ENCODE assay signal across 18 cellular contexts in the genomic region with DNA sequence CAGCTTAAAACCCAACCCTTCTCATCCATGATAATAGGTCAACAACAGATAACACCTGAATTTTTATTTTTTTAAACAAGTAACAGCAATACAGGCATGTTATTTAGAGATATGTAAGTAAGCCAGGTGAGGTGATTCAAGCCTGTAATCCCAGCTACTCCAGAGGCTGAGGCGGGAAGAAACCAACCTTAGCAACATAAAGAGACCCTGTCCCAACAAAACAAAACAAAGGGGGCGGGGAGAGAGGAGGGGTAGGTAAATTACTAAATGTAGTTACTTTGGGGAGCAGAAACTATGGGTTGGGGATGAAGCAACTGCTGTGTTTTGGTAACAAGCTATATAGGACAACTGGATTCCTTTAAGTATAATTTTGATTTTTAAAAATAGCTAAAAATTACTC. TPM values are rescaled to one million over a fixed set of nuclear protein-coding genes. Genes with fewer than 3 reads are reported as not detected.
A peak's percentile ranks its signal among the peaks of the same experiment; 100 is the strongest.
DNase-seq lines count a peak whose midpoint lies in the region; ATAC-seq and TF ChIP-seq lines count a peak whose summit lies in the region.
"Had no signal": no experiment of that assay in that cellular context is flagged by ENCODE, and none has a peak within 500 bp of the region (broad histone marks: within the 10 kb centered on the region; RNA-seq: fewer than 3 reads in every experiment).

No MANE protein-coding gene starts in this region.

- peaks cover 2% of the 10 kb centered on the region for H3K4me1 Mint-ChIP-seq in endodermal cell
- no peaks in the 10 kb centered on the region for H3K4me1 Mint-ChIP-seq in stimulated activated naive B cell treated with anti-CD40 and anti-IgM and Interleukin-4, amounts not matched to agents 10 μg/mL and 1 μg/mL and 100 μg/mL, for 72 hours
- no peaks in the 10 kb centered on the region for H3K4me1 Mint-ChIP-seq in activated CD4-positive, alpha-beta memory T cell treated with anti-CD3 and anti-CD28 coated beads, Interleukin-2, amount 10 ng/mL, durations not matched to agents 7 days and 5 days

- no peak overlapping the region for H3K27ac Mint-ChIP-seq in endodermal cell
- peak overlapping the region; percentile 56 for H3K27ac Mint-ChIP-seq in stimulated activated naive B cell treated with anti-CD40 and anti-IgM and Interleukin-4, amounts not matched to agents 10 μg/mL and 1 μg/mL and 100 μg/mL, for 72 hours
- H3K27ac Mint-ChIP-seq in activated CD4-positive, alpha-beta memory T cell treated with anti-CD3 and anti-CD28 coated beads, Interleukin-2, amount 10 ng/mL, durations not matched to agents 7 days and 5 days = no peak overlapping the region
- H3K27ac Mint-ChIP-seq: CD4-positive, CD25-positive, alpha-beta regulatory T cell; CD8-positive, alpha-beta T cell had no signal

- H3K4me3 ChIP-seq in H7 (ENCODE audit: insufficient read depth, low read depth, low read length) (no peak overlapping the region), endodermal cell (ENCODE audit: low read length) (no peak overlapping the region), mesendoderm (ENCODE audit: low read length) (no peak overlapping the region)
- H3K4me3 ChIP-seq: BLaER1, GM12878 had no signal

- H3K36me3 Mint-ChIP-seq in endodermal cell (ENCODE audit: low read depth) = peaks cover 5% of the 10 kb centered on the region
- H3K36me3 Mint-ChIP-seq in stimulated activated naive B cell treated with anti-CD40 and anti-IgM and Interleukin-4, amounts not matched to agents 10 μg/mL and 1 μg/mL and 100 μg/mL, for 72 hours = peaks cover 9 to 44% of the 10 kb centered on the region in 2 donors
- H3K36me3 Mint-ChIP-seq in activated CD4-positive, alpha-beta memory T cell treated with anti-CD3 and anti-CD28 coated beads, Interleukin-2, amount 10 ng/mL, durations not matched to agents 7 days and 5 days (ENCODE audit: low read depth) = peaks cover 18% of the 10 kb centered on the region
- H3K36me3 Mint-ChIP-seq: CD4-positive, CD25-positive, alpha-beta regulatory T cell had no signal

- peak; percentile 11 for DNase-seq in H7
- peak; percentile 51 for DNase-seq in endodermal cell
- DNase-seq in mesendoderm = peak; percentile 12
- no peak for DNase-seq in stimulated activated naive B cell treated with anti-CD40 and anti-IgM and Interleukin-4, amounts not matched to agents 10 μg/mL and 1 μg/mL and 100 μg/mL, for 72 hours
- no peak for DNase-seq in H4 (ENCODE audit: low spot score)
- no peak for DNase-seq in activated CD4-positive, alpha-beta memory T cell treated with anti-CD3 and anti-CD28 coated beads, Interleukin-2, amount 10 ng/mL, durations not matched to agents 7 days and 5 days
- DNase-seq: Caco-2; CD4-positive, CD25-positive, alpha-beta regulatory T cell; CD8-positive, alpha-beta T cell; DMS153; EL; GDM1; HCEC 1CT had no signal

- H3K27ac ChIP-seq in endodermal cell (ENCODE audit: low read depth, low read length) (no peak overlapping the region), mesendoderm (ENCODE audit: low read depth, low read length) (no peak overlapping the region)
- H3K27ac ChIP-seq: BLaER1, C4-2B had no signal

- no peak overlapping the region for H2BK5ac ChIP-seq in mesendoderm (ENCODE audit: low read length)

- no peak overlapping the region for H3K4me2 ChIP-seq in mesendoderm (ENCODE audit: low read length)
- H3K4me2 ChIP-seq: BLaER1 had no signal

- no peak overlapping the region for H4K5ac ChIP-seq in mesendoderm (ENCODE audit: low read length)

- WGBS in endodermal cell (ENCODE audit: insufficient coverage in 1 of 2, insufficient read length in 1 of 2), 2 experiments = 92% methylated on average over 1 of the region's 2 CpGs; no CpG with 5 or more reads in 1 of the 2 experiments
- no CpG with 5 or more reads among the region's 2 CpGs for WGBS in mesendoderm (ENCODE audit: extremely low coverage, insufficient coverage, low lambda C conversion rate)

- no peaks in the 10 kb centered on the region for H3K79me2 ChIP-seq in mesendoderm (ENCODE audit: control insufficient read depth, insufficient read depth, low read length)

- no peak overlapping the region for H2BK120ac ChIP-seq in mesendoderm (ENCODE audit: low read depth, low read length)

- H3K27me3 ChIP-seq in H7 (ENCODE audit: control insufficient read depth, insufficient read depth, low read length) (no peaks in the 10 kb centered on the region), endodermal cell (ENCODE audit: control insufficient read depth, insufficient read depth, low read length, poor library complexity, severe bottlenecking) (no peaks in the 10 kb centered on the region), mesendoderm (ENCODE audit: insufficient read depth, low read length, poor library complexity) (no peaks in the 10 kb centered on the region)
- H3K27me3 ChIP-seq: BLaER1 had no signal

- H3K4ac ChIP-seq in mesendoderm (ENCODE audit: low read depth, low read length) = no peak overlapping the region

- H3K79me1 ChIP-seq in mesendoderm (ENCODE audit: low read length) = no peaks in the 10 kb centered on the region

- H3K9ac ChIP-seq in endodermal cell (ENCODE audit: extremely low read depth, low read length, poor library complexity, severe bottlenecking) (no peak overlapping the region), mesendoderm (ENCODE audit: low read length) (no peak overlapping the region)
- H3K9ac ChIP-seq: BLaER1 had no signal

- no peaks in the 10 kb centered on the region for H3K27me3 Mint-ChIP-seq in endodermal cell (ENCODE audit: insufficient read depth)
- H3K27me3 Mint-ChIP-seq in stimulated activated naive B cell treated with anti-CD40 and anti-IgM and Interleukin-4, amounts not matched to agents 10 μg/mL and 1 μg/mL and 100 μg/mL, for 72 hours = no peaks in the 10 kb centered on the region
- no peaks in the 10 kb centered on the region for H3K27me3 Mint-ChIP-seq in activated CD4-positive, alpha-beta memory T cell treated with anti-CD3 and anti-CD28 coated beads, Interleukin-2, amount 10 ng/mL, durations not matched to agents 7 days and 5 days
- H3K27me3 Mint-ChIP-seq: CD4-positive, CD25-positive, alpha-beta regulatory T cell had no signal

- no peak overlapping the region for H3K56ac ChIP-seq in mesendoderm (ENCODE audit: low read length)

- TF ChIP-seq CTCF in endodermal cell (conservative IDR thresholded peaks at IDR 0.05) = no peak

- H3K36me3 ChIP-seq in H7 (replicated peaks; ENCODE audit: control insufficient read depth, insufficient read depth, low read length) = no peaks in the 10 kb centered on the region
- H3K36me3 ChIP-seq in endodermal cell (ENCODE audit: control insufficient read depth, insufficient read depth, low read length) = peaks cover 38% of the 10 kb centered on the region
- peaks cover 2% of the 10 kb centered on the region for H3K36me3 ChIP-seq in mesendoderm (ENCODE audit: control insufficient read depth, insufficient read depth, low read length)

- ATAC-seq in stimulated activated naive B cell treated with anti-CD40 and anti-IgM and Interleukin-4, amounts not matched to agents 10 μg/mL and 1 μg/mL and 100 μg/mL, for 72 hours (replicated peaks) = no peak
- ATAC-seq in HG03565 (IDR thresholded peaks at IDR 0.05; ENCODE audit: unreplicated experiment) (no peak), GM21723 (IDR thresholded peaks at IDR 0.05; ENCODE audit: unreplicated experiment) (no peak)
- ATAC-seq: CD8-positive, alpha-beta T cell; GM12878 had no signal

- H3K9me3 ChIP-seq in endodermal cell (ENCODE audit: control insufficient read depth, low read length) = no peaks in the 10 kb centered on the region
- H3K9me3 ChIP-seq: BLaER1, Caco-2 had no signal

- H3K4me3 Mint-ChIP-seq in endodermal cell = no peak overlapping the region
- no peak overlapping the region for H3K4me3 Mint-ChIP-seq in stimulated activated naive B cell treated with anti-CD40 and anti-IgM and Interleukin-4, amounts not matched to agents 10 μg/mL and 1 μg/mL and 100 μg/mL, for 72 hours
- H3K4me3 Mint-ChIP-seq in activated CD4-positive, alpha-beta memory T cell treated with anti-CD3 and anti-CD28 coated beads, Interleukin-2, amount 10 ng/mL, durations not matched to agents 7 days and 5 days = no peak overlapping the region
- H3K4me3 Mint-ChIP-seq: CD4-positive, CD25-positive, alpha-beta regulatory T cell; CD8-positive, alpha-beta T cell had no signal

- H3K4me1 ChIP-seq in endodermal cell (ENCODE audit: control insufficient read depth, insufficient read depth, low read length) (no peaks in the 10 kb centered on the region), mesendoderm (ENCODE audit: control insufficient read depth, low read depth, low read length) (no peaks in the 10 kb centered on the region)
- H3K4me1 ChIP-seq: BLaER1, Caco-2 had no signal

- POLR2A ChIA-PET in activated CD4-positive, alpha-beta memory T cell treated with anti-CD3 and anti-CD28 coated beads, Interleukin-2, amount 10 ng/mL, durations not matched to agents 7 days and 5 days (lab: Charles Lee) = interaction anchor here (1.1 kb wide), 1 partner anchor 12 kb away, joined by 3 read pairs; no protein-coding TSS in a partner anchor

- H3K23ac ChIP-seq in mesendoderm (ENCODE audit: low read length) = no peak overlapping the region

- H2BK15ac ChIP-seq in mesendoderm (replicated peaks; ENCODE audit: low read depth) = no peak overlapping the region

- no peak overlapping the region for H4K8ac ChIP-seq in mesendoderm (ENCODE audit: low read depth, low read length)

- no peak overlapping the region for H2AK5ac ChIP-seq in mesendoderm (ENCODE audit: low read length)

- no peaks in the 10 kb centered on the region for H3K9me3 Mint-ChIP-seq in endodermal cell
- no peaks in the 10 kb centered on the region for H3K9me3 Mint-ChIP-seq in stimulated activated naive B cell treated with anti-CD40 and anti-IgM and Interleukin-4, amounts not matched to agents 10 μg/mL and 1 μg/mL and 100 μg/mL, for 72 hours
- H3K9me3 Mint-ChIP-seq in activated CD4-positive, alpha-beta memory T cell treated with anti-CD3 and anti-CD28 coated beads, Interleukin-2, amount 10 ng/mL, durations not matched to agents 7 days and 5 days = no peaks in the 10 kb centered on the region
- H3K9me3 Mint-ChIP-seq: CD4-positive, CD25-positive, alpha-beta regulatory T cell; CD8-positive, alpha-beta T cell had no signal

- CTCF ChIA-PET in activated CD4-positive, alpha-beta memory T cell treated with anti-CD3 and anti-CD28 coated beads, Interleukin-2, amount 10 ng/mL, durations not matched to agents 7 days and 5 days (lab: Charles Lee) = interaction anchor here (1.6 kb wide), 1 partner anchor 9 kb away, joined by 3 read pairs; no protein-coding TSS in a partner anchor

- no peak overlapping the region for H3K18ac ChIP-seq in mesendoderm (ENCODE audit: low read length)

RNA-seq across cellular contexts. Expression of a gene that starts 47.0 kb away (rescaled TPM):
- total RNA-seq in H7 (2014; rRNA removed; shearing (Covaris generic)) = 50.4 and 56.1 TPM in 2 replicates
- 10 to 100 TPM; 11.9 to 13.8 TPM for total RNA-seq in endodermal cell
- polyA plus RNA-seq in endodermal cell (2013, experiment 1 of 2) = 31.3 TPM
- 32.3 TPM for polyA plus RNA-seq in endodermal cell (2013, experiment 2 of 2)
- polyA plus RNA-seq in mesendoderm (2013, experiment 1 of 2) = 44.9 TPM
- 45.5 TPM for polyA plus RNA-seq in mesendoderm (2013, experiment 2 of 2)
- 31.7 and 33.8 TPM in 2 replicates for total RNA-seq in H4 (2014; rRNA removed; shearing (Covaris generic))
- total RNA-seq in activated CD4-positive, alpha-beta memory T cell treated with anti-CD3 and anti-CD28 coated beads, Interleukin-2, amount 10 ng/mL, durations not matched to agents 7 days and 5 days = 1 to 10 TPM; 6.3 to 7.5 TPM

RNA-seq across cellular contexts. Expression of a gene that starts 56.8 kb away (rescaled TPM):
- 21.7 and 24.5 TPM in 2 replicates for total RNA-seq in H7 (2014; rRNA removed; shearing (Covaris generic))
- 10 to 100 TPM; 42.9 to 45.1 TPM for total RNA-seq in endodermal cell
- 40.9 TPM for polyA plus RNA-seq in endodermal cell (2013, experiment 1 of 2)
- 38.0 TPM for polyA plus RNA-seq in endodermal cell (2013, experiment 2 of 2)
- polyA plus RNA-seq in mesendoderm (2013, experiment 1 of 2) = 10.8 TPM
- 11.2 TPM for polyA plus RNA-seq in mesendoderm (2013, experiment 2 of 2)
- 24.1 and 42.5 TPM in 2 replicates for total RNA-seq in H4 (2014; rRNA removed; shearing (Covaris generic))
- 10 to 100 TPM; 30.6 to 31.2 TPM for total RNA-seq in activated CD4-positive, alpha-beta memory T cell treated with anti-CD3 and anti-CD28 coated beads, Interleukin-2, amount 10 ng/mL, durations not matched to agents 7 days and 5 days

Comparison
In these comparisons a context has a peak if more than half of its experiments do, and no peak if none do; other contexts are left out.
1. DNase-seq: peak in H7 (single experiment), endodermal cell (single experiment) and mesendoderm (single experiment); none in stimulated activated naive B cell treated with anti-CD40 and anti-IgM and Interleukin-4, amounts not matched to agents 10 μg/mL and 1 μg/mL and 100 μg/mL, for 72 hours (single experiment), H4 (single experiment) and activated CD4-positive, alpha-beta memory T cell treated with anti-CD3 and anti-CD28 coated beads, Interleukin-2, amount 10 ng/mL, durations not matched to agents 7 days and 5 days (single experiment).